ENCODE assay signal across 1 cellular context in genomic region chr14:73784988-73785313, GRCh38.
TF ChIP-seq lines count a peak whose summit lies in the region.

No MANE protein-coding gene starts in this region.

TF ChIP-seq in GM23338, 12 proteins besides CTCF, POLR2A, EP300 and RAD21 (continued from another document):
- no peak for TF ChIP-seq ZNF462 (CRISPR knock-in tag; IDR thresholded peaks at IDR 0.05)
